ENCODE assay signal across 1 cellular context in the genomic region with DNA sequence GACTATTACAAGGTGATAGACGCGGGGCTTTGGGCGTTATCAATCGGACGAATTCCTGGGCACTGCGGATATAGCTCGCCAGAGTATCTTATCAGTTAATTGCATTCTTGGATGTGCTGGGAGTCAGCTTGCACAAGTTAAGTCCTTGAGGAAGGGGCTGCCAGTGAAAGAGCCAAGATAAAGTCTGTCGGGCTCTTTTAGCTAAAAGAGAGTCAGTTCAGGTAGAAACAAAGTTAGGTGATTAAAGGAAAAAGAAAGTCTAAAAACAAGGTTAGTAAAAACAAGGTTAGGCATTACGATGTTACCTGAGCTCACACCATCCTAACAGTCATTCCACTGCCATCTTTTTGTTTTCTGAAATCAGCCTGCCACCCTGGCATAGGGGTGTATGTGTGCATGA.
TF ChIP-seq lines count a peak whose summit lies in the region.

No MANE protein-coding gene starts in this region.

TF ChIP-seq in WTC11, 78 proteins besides CTCF, POLR2A, EP300 and RAD21 (continued from another document):
- TF ChIP-seq, protein P1, sequence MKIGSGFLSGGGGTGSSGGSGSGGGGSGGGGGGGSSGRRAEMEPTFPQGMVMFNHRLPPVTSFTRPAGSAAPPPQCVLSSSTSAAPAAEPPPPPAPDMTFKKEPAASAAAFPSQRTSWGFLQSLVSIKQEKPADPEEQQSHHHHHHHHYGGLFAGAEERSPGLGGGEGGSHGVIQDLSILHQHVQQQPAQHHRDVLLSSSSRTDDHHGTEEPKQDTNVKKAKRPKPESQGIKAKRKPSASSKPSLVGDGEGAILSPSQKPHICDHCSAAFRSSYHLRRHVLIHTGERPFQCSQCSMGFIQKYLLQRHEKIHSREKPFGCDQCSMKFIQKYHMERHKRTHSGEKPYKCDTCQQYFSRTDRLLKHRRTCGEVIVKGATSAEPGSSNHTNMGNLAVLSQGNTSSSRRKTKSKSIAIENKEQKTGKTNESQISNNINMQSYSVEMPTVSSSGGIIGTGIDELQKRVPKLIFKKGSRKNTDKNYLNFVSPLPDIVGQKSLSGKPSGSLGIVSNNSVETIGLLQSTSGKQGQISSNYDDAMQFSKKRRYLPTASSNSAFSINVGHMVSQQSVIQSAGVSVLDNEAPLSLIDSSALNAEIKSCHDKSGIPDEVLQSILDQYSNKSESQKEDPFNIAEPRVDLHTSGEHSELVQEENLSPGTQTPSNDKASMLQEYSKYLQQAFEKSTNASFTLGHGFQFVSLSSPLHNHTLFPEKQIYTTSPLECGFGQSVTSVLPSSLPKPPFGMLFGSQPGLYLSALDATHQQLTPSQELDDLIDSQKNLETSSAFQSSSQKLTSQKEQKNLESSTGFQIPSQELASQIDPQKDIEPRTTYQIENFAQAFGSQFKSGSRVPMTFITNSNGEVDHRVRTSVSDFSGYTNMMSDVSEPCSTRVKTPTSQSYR (CRISPR knock-in tag; IDR thresholded peaks at IDR 0.05) = no peak
- TF ChIP-seq OVOL2 (CRISPR knock-in tag; IDR thresholded peaks at IDR 0.05; ENCODE audit: borderline replicate concordance) (no peak), TP53 (CRISPR knock-in tag; IDR thresholded peaks at IDR 0.05) (no peak), TEAD4 (CRISPR knock-in tag; IDR thresholded peaks at IDR 0.05) (no peak)
- TF ChIP-seq, protein P2, sequence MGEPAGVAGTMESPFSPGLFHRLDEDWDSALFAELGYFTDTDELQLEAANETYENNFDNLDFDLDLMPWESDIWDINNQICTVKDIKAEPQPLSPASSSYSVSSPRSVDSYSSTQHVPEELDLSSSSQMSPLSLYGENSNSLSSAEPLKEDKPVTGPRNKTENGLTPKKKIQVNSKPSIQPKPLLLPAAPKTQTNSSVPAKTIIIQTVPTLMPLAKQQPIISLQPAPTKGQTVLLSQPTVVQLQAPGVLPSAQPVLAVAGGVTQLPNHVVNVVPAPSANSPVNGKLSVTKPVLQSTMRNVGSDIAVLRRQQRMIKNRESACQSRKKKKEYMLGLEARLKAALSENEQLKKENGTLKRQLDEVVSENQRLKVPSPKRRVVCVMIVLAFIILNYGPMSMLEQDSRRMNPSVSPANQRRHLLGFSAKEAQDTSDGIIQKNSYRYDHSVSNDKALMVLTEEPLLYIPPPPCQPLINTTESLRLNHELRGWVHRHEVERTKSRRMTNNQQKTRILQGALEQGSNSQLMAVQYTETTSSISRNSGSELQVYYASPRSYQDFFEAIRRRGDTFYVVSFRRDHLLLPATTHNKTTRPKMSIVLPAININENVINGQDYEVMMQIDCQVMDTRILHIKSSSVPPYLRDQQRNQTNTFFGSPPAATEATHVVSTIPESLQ (CRISPR knock-in tag; IDR thresholded peaks at IDR 0.05) = no peak
TF ChIP-seq in WTC11: peak in this region for 0.
